In the genomic region with DNA sequence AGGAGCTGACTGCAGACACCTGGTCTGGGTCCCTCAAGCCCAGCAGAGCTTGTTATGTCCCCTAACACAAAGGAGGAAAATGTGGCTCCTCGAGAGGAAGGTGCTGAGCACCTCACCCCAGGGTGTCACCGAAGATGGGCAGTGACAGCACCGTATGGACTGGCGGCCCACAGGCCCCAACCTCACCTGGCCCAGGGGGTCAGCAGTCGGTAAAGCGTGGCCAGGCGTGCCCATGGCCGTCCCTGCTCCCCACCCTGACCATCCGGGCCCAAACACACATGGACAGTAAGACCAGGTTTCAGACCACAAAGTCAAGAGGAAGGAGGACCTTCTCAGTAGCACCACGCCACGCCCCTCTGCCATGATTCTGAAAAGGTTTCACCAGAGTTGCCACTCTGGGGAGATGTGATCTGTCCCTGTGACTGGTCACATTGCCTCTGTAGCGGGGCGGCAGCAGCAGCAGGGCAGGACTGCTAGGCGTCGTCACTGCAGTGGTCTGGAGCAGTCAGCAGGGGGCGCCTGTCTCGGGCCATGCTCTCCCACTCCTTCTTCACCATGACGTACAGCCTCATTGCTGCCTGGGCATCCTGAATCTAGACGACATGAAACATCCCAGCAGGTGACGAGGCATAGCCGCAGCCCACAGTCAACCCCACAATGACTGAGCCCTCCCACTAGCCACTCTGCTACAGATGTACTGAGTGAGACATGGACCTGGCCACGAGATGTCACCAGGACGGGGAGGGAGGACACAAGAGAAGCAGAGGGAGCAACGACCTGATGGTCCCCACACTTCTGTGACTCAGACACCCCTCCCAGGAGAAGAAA, we compare ENCODE assay signal across 8 cellular contexts. TPM values are rescaled to one million over a fixed set of nuclear protein-coding genes. Genes with fewer than 3 reads are reported as not detected.
DNase-seq lines count a peak whose midpoint lies in the region; ATAC-seq lines count a peak whose summit lies in the region.

No MANE protein-coding gene starts in this region.

- H3K4me1 Mint-ChIP-seq in activated CD4-positive, alpha-beta T cell treated with anti-CD3 and anti-CD28 coated beads for 36 hours: peaks cover 6% of the 10 kb centered on the region

- H3K27me3 Mint-ChIP-seq in activated CD4-positive, alpha-beta T cell treated with anti-CD3 and anti-CD28 coated beads for 36 hours: no peaks in the 10 kb centered on the region

- POLR2A ChIA-PET in activated CD4-positive, alpha-beta T cell treated with anti-CD3 and anti-CD28 coated beads for 36 hours (lab: Charles Lee): no interaction called here

- no peaks in the 10 kb centered on the region for H3K9me3 Mint-ChIP-seq in activated CD4-positive, alpha-beta T cell treated with anti-CD3 and anti-CD28 coated beads for 36 hours (ENCODE audit: low read depth)

- peak overlapping the region; percentile 48 for H3K27ac Mint-ChIP-seq in activated CD4-positive, alpha-beta T cell treated with anti-CD3 and anti-CD28 coated beads for 36 hours

- H3K4me3 Mint-ChIP-seq in activated CD4-positive, alpha-beta T cell treated with anti-CD3 and anti-CD28 coated beads for 36 hours: no peak overlapping the region

- H3K36me3 Mint-ChIP-seq in activated CD4-positive, alpha-beta T cell treated with anti-CD3 and anti-CD28 coated beads for 36 hours (ENCODE audit: low read depth): peaks cover 44% of the 10 kb centered on the region

- no peak overlapping the region for H3K27ac ChIP-seq in caudate nucleus (ENCODE audit: low read depth, low read length)

- CTCF ChIA-PET in activated CD4-positive, alpha-beta T cell treated with anti-CD3 and anti-CD28 coated beads for 36 hours (lab: Charles Lee): interaction anchor here (0.7 to 1.4 kb wide), 2 partner anchors 78 to 80 kb away, joined by 3 to 5 read pairs; no protein-coding TSS in a partner anchor

- intact Hi-C loops in activated CD4-positive, alpha-beta T cell treated with anti-CD3 and anti-CD28 coated beads for 36 hours (cut with DNase I, micrococcal nuclease): loop anchor here (1.0 to 2.0 kb wide), 8 partner anchors 11 to 80 kb away; a partner anchor contains a TSS

- peak; percentile 51 for DNase-seq in DMS153 (lab: John Stamatoyannopoulos, UW)
- peak; percentile 54 for DNase-seq in NCI-H345 treated with DMSO at 0.1 percent for 48 hours (lab: John Stamatoyannopoulos, UW; ENCODE audit: unreplicated experiment)
- peak; percentile 93 for DNase-seq in activated CD4-positive, alpha-beta T cell treated with anti-CD3 and anti-CD28 coated beads for 36 hours
- peak in 57 of 61 donors; percentile 2 to 78 (median 49) for DNase-seq in caudate nucleus (lab: John Stamatoyannopoulos, UW)
- peak; percentile 89 for DNase-seq in left kidney (ENCODE audit: low read depth, low spot score)
- peak; percentile 80 to 87 for DNase-seq in stimulated activated CD4-positive, alpha-beta T cell treated with anti-CD3 and anti-CD28 coated beads, Interleukin-2, amount 100 ng/mL, for 48 hours
- no peak for DNase-seq in NCI-H187 treated with DMSO at 0.1 percent for 48 hours (lab: John Stamatoyannopoulos, UW)

- peak; percentile 54 for ATAC-seq in HG02678 (IDR thresholded peaks at IDR 0.05; ENCODE audit: unreplicated experiment)
- ATAC-seq in activated CD4-positive, alpha-beta T cell treated with anti-CD3 and anti-CD28 coated beads for 36 hours: peak; percentile 94

RNA-seq across cellular contexts. Expression of a gene that starts 11.1 kb away (rescaled TPM):
- total RNA-seq in activated CD4-positive, alpha-beta T cell treated with anti-CD3 and anti-CD28 coated beads for 36 hours: 10 to 100 TPM; 25.9 to 34.3 TPM

RNA-seq across cellular contexts. Expression of a gene that starts 15.5 kb away (rescaled TPM):
- total RNA-seq in activated CD4-positive, alpha-beta T cell treated with anti-CD3 and anti-CD28 coated beads for 36 hours: 1 to 10 TPM; 1.7 to 2.5 TPM

RNA-seq across cellular contexts. Expression of a gene that starts 30.5 kb away (rescaled TPM):
- under 1 TPM; 0.40 to 0.82 TPM for total RNA-seq in activated CD4-positive, alpha-beta T cell treated with anti-CD3 and anti-CD28 coated beads for 36 hours

RNA-seq across cellular contexts. Expression of a gene that starts 30.8 kb away (rescaled TPM):
- total RNA-seq in activated CD4-positive, alpha-beta T cell treated with anti-CD3 and anti-CD28 coated beads for 36 hours: 100 to 1,000 TPM; 283 to 349 TPM

RNA-seq across cellular contexts. Expression of a gene that starts 50.3 kb away (rescaled TPM):
- total RNA-seq in activated CD4-positive, alpha-beta T cell treated with anti-CD3 and anti-CD28 coated beads for 36 hours: 10 to 100 TPM; 17.3 to 21.8 TPM
